In genomic region chr6:158131926-158132325, GRCh38 we compare ENCODE assay signal across 8 cellular contexts. TPM values are rescaled to one million over a fixed set of nuclear protein-coding genes. Genes with fewer than 3 reads are reported as not detected.
A peak's percentile ranks its signal among the peaks of the same experiment; 100 is the strongest.
DNase-seq lines count a peak whose midpoint lies in the region; ATAC-seq and TF ChIP-seq lines count a peak whose summit lies in the region.

No MANE protein-coding gene starts in this region.

- ATAC-seq in CD4-positive, alpha-beta T cell (ENCODE audit: poor library complexity) = peak; percentile 29
- ATAC-seq in HG02970 (IDR thresholded peaks at IDR 0.05; ENCODE audit: low FRiP score, unreplicated experiment) = no peak
- no peak for ATAC-seq in HG02571 (IDR thresholded peaks at IDR 0.05; ENCODE audit: unreplicated experiment)

- no peaks in the 10 kb centered on the region for H3K23me2 ChIP-seq in H9 (ENCODE audit: insufficient read length, low read depth, low read length, poor library complexity, severe bottlenecking)

- H3K4me3 Mint-ChIP-seq in CD4-positive, alpha-beta T cell = no peak overlapping the region
- no peak overlapping the region for H3K4me3 Mint-ChIP-seq in H9

- no peaks in the 10 kb centered on the region for H3K27me3 ChIP-seq in CD4-positive, alpha-beta T cell (ENCODE audit: control insufficient read depth, insufficient read depth, low read length)
- no peaks in the 10 kb centered on the region for H3K27me3 ChIP-seq in H9 (ENCODE audit: insufficient read depth, low read length)

- no peaks in the 10 kb centered on the region for H3K27me3 Mint-ChIP-seq in CD4-positive, alpha-beta T cell
- no peaks in the 10 kb centered on the region for H3K27me3 Mint-ChIP-seq in H9 (ENCODE audit: low read depth)

- H3K79me2 ChIP-seq in H9 (ENCODE audit: insufficient read depth, low read length) (no peaks in the 10 kb centered on the region), OCI-LY7 (ENCODE audit: insufficient read depth, low read depth, low read length) (no peaks in the 10 kb centered on the region)

- no peak overlapping the region for H3K9ac ChIP-seq in H9 (ENCODE audit: extremely low read depth, insufficient read length, low read length)

- POLR2A ChIA-PET in CD4-positive, alpha-beta T cell (lab: Charles Lee) = no interaction called here
- POLR2A ChIA-PET in OCI-LY7 (lab: Charles Lee) = no interaction called here

- peaks cover 15% of the 10 kb centered on the region for H3K36me3 Mint-ChIP-seq in CD4-positive, alpha-beta T cell (ENCODE audit: low read depth)
- H3K36me3 Mint-ChIP-seq in H9 (ENCODE audit: insufficient read depth in 1 of 3, low read depth in 3 of 3) = no peaks in the 10 kb centered on the region; a peak in 2 of 7 replicates

- H3K9me3 ChIP-seq in CD4-positive, alpha-beta T cell (ENCODE audit: control insufficient read depth, low read length) = no peaks in the 10 kb centered on the region
- H3K9me3 ChIP-seq in H9 (ENCODE audit: control insufficient read depth, low read depth, low read length) (no peaks in the 10 kb centered on the region), OCI-LY7 (ENCODE audit: low read length) (no peaks in the 10 kb centered on the region)

- no peak overlapping the region for H3K56ac ChIP-seq in H9 (ENCODE audit: insufficient read length, low read depth, low read length)

- H2BK20ac ChIP-seq in H9 (ENCODE audit: low read depth, low read length, poor library complexity, severe bottlenecking) = no peak overlapping the region

- H4K91ac ChIP-seq in H9 (ENCODE audit: insufficient read length, low read depth, low read length) = no peak overlapping the region

- H3K9me3 Mint-ChIP-seq in CD4-positive, alpha-beta T cell = no peaks in the 10 kb centered on the region
- H3K9me3 Mint-ChIP-seq in H9 = no peaks in the 10 kb centered on the region

- H2AK5ac ChIP-seq in H9 (ENCODE audit: insufficient read length, low read length) = no peak overlapping the region

- H3K4me1 ChIP-seq in H9 (ENCODE audit: insufficient read depth, low read length) = no peaks in the 10 kb centered on the region
- no peaks in the 10 kb centered on the region for H3K4me1 ChIP-seq in OCI-LY7 (ENCODE audit: insufficient read depth, low read length, poor library complexity, severe bottlenecking)

- H3K4me1 Mint-ChIP-seq in CD4-positive, alpha-beta T cell (ENCODE audit: low read depth) = no peaks in the 10 kb centered on the region
- no peaks in the 10 kb centered on the region for H3K4me1 Mint-ChIP-seq in H9

- H4K20me1 ChIP-seq in H9 (ENCODE audit: control insufficient read depth, insufficient read depth, insufficient read length) = no peaks in the 10 kb centered on the region
- H4K20me1 ChIP-seq in OCI-LY7 (ENCODE audit: insufficient read depth, low read length) = 0 out of 2 replicates have a peak, but pooled peaks cover 5% of the 10 kb centered on the region

- H2AFZ ChIP-seq in H9 (ENCODE audit: low read length) (no peak overlapping the region), OCI-LY7 (ENCODE audit: low read length) (no peak overlapping the region)

- H3K27ac ChIP-seq in CD4-positive, alpha-beta T cell (ENCODE audit: low read depth, low read length) = no peak overlapping the region
- H3K27ac ChIP-seq in H9 (ENCODE audit: insufficient read length, low read depth, low read length) (no peak overlapping the region), OCI-LY7 (ENCODE audit: low read depth, low read length, poor library complexity, severe bottlenecking) (no peak overlapping the region), caudate nucleus (ENCODE audit: low read depth, low read length) (no peak overlapping the region)

- no peak overlapping the region for H2BK5ac ChIP-seq in H9 (ENCODE audit: insufficient read length, low read length)

- BruUV-seq in OCI-LY7 (replicated peaks; lab: Mats Ljungman, UMichigan) = no TSS peak

- H3K4me2 ChIP-seq in H9 (ENCODE audit: insufficient read depth, insufficient read length, low read length) = no peak overlapping the region
- no peak overlapping the region for H3K4me2 ChIP-seq in OCI-LY7 (ENCODE audit: low read length)

- DNase-seq in CD4-positive, alpha-beta T cell = no peak
- DNase-seq in H9 = no peak
- DNase-seq in OCI-LY7 (ENCODE audit: low spot score) = peak; percentile 41
- peak; percentile 8 for DNase-seq in fibroblast of peridontal ligament (ENCODE audit: extremely low read depth)
- no peak for DNase-seq in AG20443 (ENCODE audit: low spot score)
- DNase-seq in caudate nucleus (lab: John Stamatoyannopoulos, UW) = no peak

- H3K4me3 ChIP-seq in OCI-LY7 (ENCODE audit: low read depth, low read length, poor library complexity, severe bottlenecking) = no peak overlapping the region

- no peak overlapping the region for H4K5ac ChIP-seq in H9 (ENCODE audit: insufficient read length, low read depth, low read length)

- H3K23ac ChIP-seq in H9 (ENCODE audit: insufficient read length, low read depth, low read length) = no peak overlapping the region

- H3K79me1 ChIP-seq in H9 (ENCODE audit: insufficient read depth, low read depth, low read length, poor library complexity, severe bottlenecking) = no peaks in the 10 kb centered on the region

- no peak overlapping the region for H3K14ac ChIP-seq in H9 (ENCODE audit: insufficient read depth, low read length)

- H2BK12ac ChIP-seq in H9 (ENCODE audit: insufficient read length, low read depth, low read length) = no peak overlapping the region

- H3K9me2 ChIP-seq in OCI-LY7 (ENCODE audit: insufficient read depth, low read length) = no peaks in the 10 kb centered on the region

- H3K18ac ChIP-seq in H9 (ENCODE audit: insufficient read length, low read depth, low read length) = no peak overlapping the region

- no peak overlapping the region for H3T11ph ChIP-seq in H9 (ENCODE audit: low read length)

- CTCF ChIA-PET in CD4-positive, alpha-beta T cell (lab: Charles Lee) = no interaction called here
- CTCF ChIA-PET in OCI-LY7 (lab: Charles Lee; ENCODE audit: unreplicated experiment) = interaction anchor here (0.5 kb wide), 1 partner anchor 1683 kb away, joined by 3 read pairs; no protein-coding TSS in a partner anchor

- H3K27ac Mint-ChIP-seq in CD4-positive, alpha-beta T cell = no peak overlapping the region
- H3K27ac Mint-ChIP-seq in H9 = no peak overlapping the region

- intact Hi-C loops in CD4-positive, alpha-beta T cell (cut with DNase I, micrococcal nuclease) = no loop called here
- intact Hi-C loops in OCI-LY7 (cut with micrococcal nuclease; ENCODE audit: unreplicated experiment) = no loop called here

- H2BK15ac ChIP-seq in H9 (ENCODE audit: low read depth, low read length) = no peak overlapping the region

- no peak overlapping the region for H3K4ac ChIP-seq in H9 (ENCODE audit: low read depth, low read length)

- TF ChIP-seq CTCF in CD4-positive, alpha-beta T cell (IDR thresholded peaks at IDR 0.05) = peak; percentile 46
- TF ChIP-seq CTCF in H9 (conservative IDR thresholded peaks at IDR 0.05) = peak; percentile 49; the same call in 2 of the 3 replicates
- peak; percentile 77 for TF ChIP-seq CTCF in OCI-LY7 (conservative IDR thresholded peaks at IDR 0.05; ENCODE audit: low read length)

- H2BK120ac ChIP-seq in H9 (ENCODE audit: low read depth, low read length, poor library complexity, severe bottlenecking) = no peak overlapping the region

- H3K36me3 ChIP-seq in OCI-LY7 (ENCODE audit: insufficient read depth, low read length) = no peaks in the 10 kb centered on the region

- no peak overlapping the region for H4K8ac ChIP-seq in H9 (replicated peaks; ENCODE audit: insufficient read length, low read depth, low read length)

- 100% methylated on average over 1 of the region's 1 CpG for WGBS in H9 (ENCODE audit: extremely low coverage, insufficient read length, low lambda C conversion rate)

RNA-seq across cellular contexts. Expression of gene SERAC1, which starts 36.1 kb away (rescaled TPM):
- total RNA-seq in CD4-positive, alpha-beta T cell = 1 to 10 TPM; 1.4 to 2.5 TPM
- 6.4 and 7.6 TPM in 2 replicates for total RNA-seq in H9 (2021)
- 3.0 and 3.2 TPM in 2 replicates for total RNA-seq in OCI-LY7 (2014; rRNA removed; shearing (Covaris generic))
- 6.9 and 7.1 TPM in 2 replicates for total RNA-seq in OCI-LY7 (2022)

RNA-seq across cellular contexts. Expression of gene GTF2H5, which starts 36.2 kb away (rescaled TPM):
- 1 to 10 TPM; 3.2 TPM for total RNA-seq in CD4-positive, alpha-beta T cell
- 20.0 and 23.2 TPM in 2 replicates for total RNA-seq in H9 (2021)
- total RNA-seq in OCI-LY7 (2014; rRNA removed; shearing (Covaris generic)) = 2.2 and 2.6 TPM in 2 replicates
- 13.7 and 16.9 TPM in 2 replicates for total RNA-seq in OCI-LY7 (2022)

Comparison
In these comparisons a context has a peak if more than half of its experiments do, and no peak if none do; other contexts are left out.
1. DNase-seq: peak in OCI-LY7 (single experiment) and fibroblast of peridontal ligament (single experiment); none in CD4-positive, alpha-beta T cell (0 of 10), H9 (single experiment), AG20443 (single experiment) and caudate nucleus (0 of 61).
2. Peak in every context shown above with its lines, with median percentiles within 50 percentile points of each other: CTCF ChIP-seq.